ENCODE assay signal across 31 cellular contexts in genomic region chr2:143551946-143552655, GRCh38.
DNase-seq lines count a peak whose midpoint lies in the region; ATAC-seq and TF ChIP-seq lines count a peak whose summit lies in the region.
"Had no signal": no experiment of that assay in that cellular context is flagged by ENCODE, and none has a peak within 500 bp of the region (broad histone marks: within the 10 kb centered on the region; RNA-seq: fewer than 3 reads in every experiment).

No MANE protein-coding gene starts in this region.

- H3F3A ChIP-seq in GM23248 (ENCODE audit: insufficient read depth), result no peaks in the 10 kb centered on the region

- peak overlapping the region; percentile 67 for H3T11ph ChIP-seq in H9 (ENCODE audit: low read length)

- no peaks in the 10 kb centered on the region for H3K27me3 Mint-ChIP-seq in H9 (ENCODE audit: low read depth)
- no peaks in the 10 kb centered on the region for H3K27me3 Mint-ChIP-seq in activated T-cell treated with anti-CD3 and anti-CD28 coated beads, Interleukin-2, amount 50 U/mL, for 4 hours (ENCODE audit: low read depth)
- H3K27me3 Mint-ChIP-seq: activated CD4-positive, alpha-beta T cell treated with anti-CD3 and anti-CD28 coated beads, Interleukin-2, amount 10 ng/mL, durations not matched to agents 7 days and 5 days; activated naive CD8-positive, alpha-beta T cell treated with anti-CD3 and anti-CD28 coated beads, Interleukin-2, amount 50 U/mL, for 24 hours; central memory CD8-positive, alpha-beta T cell; memory B cell; stimulated activated naive B cell treated with anti-CD40 and anti-IgM and Interleukin-4, amounts not matched to agents 10 μg/mL and 1 μg/mL and 100 μg/mL, for 72 hours had no signal

- H3K4ac ChIP-seq in H9 (ENCODE audit: low read depth, low read length), result no peak overlapping the region

- H2BK12ac ChIP-seq in H9 (ENCODE audit: insufficient read length, low read depth, low read length), result no peak overlapping the region

- DNase-seq in H9 (no peak), amniotic epithelial cell (ENCODE audit: low read depth) (peak; percentile 68), left kidney (ENCODE audit: low read depth, low spot score) (peak; percentile 36), kidney glomerular epithelial cell (lab: John Stamatoyannopoulos, UW) (no peak), GM23248 (no peak)
- DNase-seq in activated T-cell treated with anti-CD3 and anti-CD28 coated beads, Interleukin-2, amount 50 U/mL, for 4 hours, result no peak
- DNase-seq in stimulated activated CD4-positive, alpha-beta T cell treated with anti-CD3 and anti-CD28 coated beads, Interleukin-12 subunit alpha, Interleukin-12 subunit beta, amount 100 ng/mL, for 4 hours, result no peak
- DNase-seq: activated CD4-positive, alpha-beta T cell treated with anti-CD3 and anti-CD28 coated beads, Interleukin-2, amount 10 ng/mL, durations not matched to agents 7 days and 5 days; activated effector memory CD4-positive, alpha-beta T cell treated with anti-CD3 and anti-CD28 coated beads, Interleukin-2, amount 50 U/mL, for 16 hours; activated naive CD8-positive, alpha-beta T cell treated with anti-CD3 and anti-CD28 coated beads, Interleukin-2, amount 50 U/mL, for 24 hours; body of pancreas; C1 segment of cervical spinal cord; dermis blood vessel endothelial cell; DMS153; endodermal cell; NCI-H1436; NCI-H2081; NCI-H2227 treated with DMSO at 0.1 percent for 48 hours; NCI-H69; Peyer's patch; psoas muscle; SIG-M5; stimulated activated naive B cell treated with anti-CD40 and anti-IgM and Interleukin-4, amounts not matched to agents 10 μg/mL and 1 μg/mL and 100 μg/mL, for 72 hours; substantia nigra; T1000; upper lobe of left lung had no signal

- H3K9me3 ChIP-seq in H9 (ENCODE audit: control insufficient read depth, low read depth, low read length), result no peaks in the 10 kb centered on the region
- H3K9me3 ChIP-seq in skeletal muscle satellite cell (replicated peaks; ENCODE audit: low read length), result no peaks in the 10 kb centered on the region
- no peaks in the 10 kb centered on the region for H3K9me3 ChIP-seq in GM23248 (ENCODE audit: low read depth)
- H3K9me3 ChIP-seq: body of pancreas, Peyer's patch, psoas muscle, upper lobe of left lung had no signal

- H2AK5ac ChIP-seq in H9 (ENCODE audit: insufficient read length, low read length), result no peak overlapping the region

- H3K56ac ChIP-seq in H9 (ENCODE audit: insufficient read length, low read depth, low read length), result no peak overlapping the region

- H2AFZ ChIP-seq in H9 (ENCODE audit: low read length) (no peak overlapping the region), GM23248 (no peak overlapping the region)

- peaks cover 0 to 8% of the 10 kb centered on the region in 2 experiments for H3K4me1 Mint-ChIP-seq in H9
- H3K4me1 Mint-ChIP-seq in activated T-cell treated with anti-CD3 and anti-CD28 coated beads, Interleukin-2, amount 50 U/mL, for 4 hours (ENCODE audit: low read depth), result peaks cover 2% of the 10 kb centered on the region
- H3K4me1 Mint-ChIP-seq: endodermal cell, memory B cell had no signal

- H3K36me3 ChIP-seq in skeletal muscle satellite cell (ENCODE audit: insufficient read depth, low read length), result no peaks in the 10 kb centered on the region
- no peaks in the 10 kb centered on the region for H3K36me3 ChIP-seq in GM23248 (ENCODE audit: low read depth)
- H3K36me3 ChIP-seq: Peyer's patch, upper lobe of left lung had no signal

- H3K4me3 Mint-ChIP-seq in H9, result no peak overlapping the region
- no peak overlapping the region for H3K4me3 Mint-ChIP-seq in activated T-cell treated with anti-CD3 and anti-CD28 coated beads, Interleukin-2, amount 50 U/mL, for 4 hours
- H3K4me3 Mint-ChIP-seq: activated CD4-positive, alpha-beta T cell treated with anti-CD3 and anti-CD28 coated beads, Interleukin-2, amount 10 ng/mL, durations not matched to agents 7 days and 5 days; activated naive CD8-positive, alpha-beta T cell treated with anti-CD3 and anti-CD28 coated beads, Interleukin-2, amount 50 U/mL, for 24 hours; central memory CD8-positive, alpha-beta T cell; endodermal cell; memory B cell; stimulated activated naive B cell treated with anti-CD40 and anti-IgM and Interleukin-4, amounts not matched to agents 10 μg/mL and 1 μg/mL and 100 μg/mL, for 72 hours had no signal

- H3K79me1 ChIP-seq in H9 (ENCODE audit: insufficient read depth, low read depth, low read length, poor library complexity, severe bottlenecking), result no peaks in the 10 kb centered on the region

- H3K9me2 ChIP-seq in GM23248 (ENCODE audit: insufficient read depth), result no peaks in the 10 kb centered on the region

- TF ChIP-seq CTCF in H9 (conservative IDR thresholded peaks at IDR 0.05), result no peak

- H3K27ac ChIP-seq in H9 (ENCODE audit: insufficient read length, low read depth, low read length) (no peak overlapping the region), GM23248 (no peak overlapping the region)
- H3K27ac ChIP-seq: body of pancreas, Peyer's patch, psoas muscle, upper lobe of left lung had no signal

- H4K5ac ChIP-seq in H9 (ENCODE audit: insufficient read length, low read depth, low read length), result no peak overlapping the region

- no peaks in the 10 kb centered on the region for H3K23me2 ChIP-seq in H9 (ENCODE audit: insufficient read length, low read depth, low read length, poor library complexity, severe bottlenecking)

- no peak overlapping the region for H3K27ac Mint-ChIP-seq in H9
- H3K27ac Mint-ChIP-seq: activated CD4-positive, alpha-beta T cell treated with anti-CD3 and anti-CD28 coated beads, Interleukin-2, amount 10 ng/mL, durations not matched to agents 7 days and 5 days; activated naive CD8-positive, alpha-beta T cell treated with anti-CD3 and anti-CD28 coated beads, Interleukin-2, amount 50 U/mL, for 24 hours; endodermal cell; memory B cell; stimulated activated naive B cell treated with anti-CD40 and anti-IgM and Interleukin-4, amounts not matched to agents 10 μg/mL and 1 μg/mL and 100 μg/mL, for 72 hours had no signal

- no peak overlapping the region for H3K14ac ChIP-seq in H9 (ENCODE audit: insufficient read depth, low read length)

- no peak overlapping the region for H4K8ac ChIP-seq in H9 (replicated peaks; ENCODE audit: insufficient read length, low read depth, low read length)

- H3K4me3 ChIP-seq in skeletal muscle satellite cell (ENCODE audit: low read length) (no peak overlapping the region), GM23248 (no peak overlapping the region)
- H3K4me3 ChIP-seq: body of pancreas, Peyer's patch, psoas muscle, upper lobe of left lung had no signal

- peaks cover 0 to 6% (median 0%) of the 10 kb centered on the region in 3 experiments; a peak in 2 of 7 replicates for H3K36me3 Mint-ChIP-seq in H9 (ENCODE audit: insufficient read depth in 1 of 3, low read depth in 3 of 3)
- peaks cover 27% of the 10 kb centered on the region for H3K36me3 Mint-ChIP-seq in activated T-cell treated with anti-CD3 and anti-CD28 coated beads, Interleukin-2, amount 50 U/mL, for 4 hours (ENCODE audit: insufficient read depth)

- in situ Hi-C loops in GM23248 (cut with MboI), result no loop called here

- no peak for ATAC-seq in activated T-cell treated with anti-CD3 and anti-CD28 coated beads, Interleukin-2, amount 50 U/mL, for 4 hours
- ATAC-seq: activated naive CD8-positive, alpha-beta T cell treated with anti-CD3 and anti-CD28 coated beads, Interleukin-2, amount 50 U/mL, for 24 hours; body of pancreas; HepG2; left lobe of liver; psoas muscle; stimulated activated naive B cell treated with anti-CD40 and anti-IgM and Interleukin-4, amounts not matched to agents 10 μg/mL and 1 μg/mL and 100 μg/mL, for 72 hours had no signal

- H2BK15ac ChIP-seq in H9 (ENCODE audit: low read depth, low read length), result no peak overlapping the region

- H2BK120ac ChIP-seq in H9 (ENCODE audit: low read depth, low read length, poor library complexity, severe bottlenecking), result no peak overlapping the region

- peaks cover 0 to 2% of the 10 kb centered on the region in 2 experiments; a peak in 1 of 5 replicates for H3K9me3 Mint-ChIP-seq in H9
- no peaks in the 10 kb centered on the region for H3K9me3 Mint-ChIP-seq in activated T-cell treated with anti-CD3 and anti-CD28 coated beads, Interleukin-2, amount 50 U/mL, for 4 hours
- H3K9me3 Mint-ChIP-seq: activated naive CD8-positive, alpha-beta T cell treated with anti-CD3 and anti-CD28 coated beads, Interleukin-2, amount 50 U/mL, for 24 hours; central memory CD8-positive, alpha-beta T cell; endodermal cell; memory B cell; stimulated activated naive B cell treated with anti-CD40 and anti-IgM and Interleukin-4, amounts not matched to agents 10 μg/mL and 1 μg/mL and 100 μg/mL, for 72 hours had no signal

- H2BK5ac ChIP-seq in H9 (ENCODE audit: insufficient read length, low read length), result no peak overlapping the region

- no peaks in the 10 kb centered on the region for H3K27me3 ChIP-seq in H9 (ENCODE audit: insufficient read depth, low read length)
- no peaks in the 10 kb centered on the region for H3K27me3 ChIP-seq in skeletal muscle satellite cell (ENCODE audit: control insufficient read depth, insufficient read depth, low read length)
- H3K27me3 ChIP-seq in GM23248 (replicated peaks; ENCODE audit: insufficient read depth), result no peaks in the 10 kb centered on the region
- H3K27me3 ChIP-seq: body of pancreas, Peyer's patch, upper lobe of left lung had no signal

- no CpG with 5 or more reads among the region's 9 CpGs for WGBS in H9 (ENCODE audit: extremely low coverage, insufficient read length, low lambda C conversion rate)
- WGBS in GM23248 (ENCODE audit: low coverage in 1 of 2, low lambda C conversion rate in 2 of 2, missing lambda C conversion rate in 2 of 2), 2 experiments, result 67 to 71% methylated on average over 9 of the region's 9 CpGs

- no peak overlapping the region for H3K9ac ChIP-seq in H9 (ENCODE audit: extremely low read depth, insufficient read length, low read length)
- no peak overlapping the region for H3K9ac ChIP-seq in skeletal muscle satellite cell (ENCODE audit: low read depth, low read length)
- H3K9ac ChIP-seq in GM23248, result no peak overlapping the region

- H3K23ac ChIP-seq in H9 (ENCODE audit: insufficient read length, low read depth, low read length), result no peak overlapping the region

- H2BK20ac ChIP-seq in H9 (ENCODE audit: low read depth, low read length, poor library complexity, severe bottlenecking), result no peak overlapping the region

- H4K20me1 ChIP-seq in H9 (ENCODE audit: control insufficient read depth, insufficient read depth, insufficient read length) (no peaks in the 10 kb centered on the region), GM23248 (ENCODE audit: insufficient read depth) (no peaks in the 10 kb centered on the region)

- H4K91ac ChIP-seq in H9 (ENCODE audit: insufficient read length, low read depth, low read length), result no peak overlapping the region

- H3K79me2 ChIP-seq in H9 (ENCODE audit: insufficient read depth, low read length) (no peaks in the 10 kb centered on the region), GM23248 (ENCODE audit: insufficient read depth) (no peaks in the 10 kb centered on the region)

- no peak overlapping the region for H3K4me2 ChIP-seq in H9 (ENCODE audit: insufficient read depth, insufficient read length, low read length)
- peak overlapping the region; percentile 39 for H3K4me2 ChIP-seq in skeletal muscle satellite cell (ENCODE audit: low read length)
- H3K4me2 ChIP-seq in GM23248 (ENCODE audit: unreplicated experiment), result no peak overlapping the region

- no peak overlapping the region for H3K18ac ChIP-seq in H9 (ENCODE audit: insufficient read length, low read depth, low read length)

- no peaks in the 10 kb centered on the region for H3K4me1 ChIP-seq in H9 (ENCODE audit: insufficient read depth, low read length)
- H3K4me1 ChIP-seq in skeletal muscle satellite cell (ENCODE audit: control insufficient read depth, insufficient read depth, low read length), result peaks cover 7% of the 10 kb centered on the region
- no peaks in the 10 kb centered on the region for H3K4me1 ChIP-seq in GM23248 (ENCODE audit: insufficient read depth)
- H3K4me1 ChIP-seq: body of pancreas, Peyer's patch, psoas muscle had no signal

Comparison
In these comparisons a context has a peak if more than half of its experiments do, and no peak if none do; other contexts are left out.
1. DNase-seq: peak in amniotic epithelial cell (single experiment) and left kidney (single experiment); none in H9 (single experiment), kidney glomerular epithelial cell (single experiment), activated T-cell treated with anti-CD3 and anti-CD28 coated beads, Interleukin-2, amount 50 U/mL, for 4 hours (single experiment), stimulated activated CD4-positive, alpha-beta T cell treated with anti-CD3 and anti-CD28 coated beads, Interleukin-12 subunit alpha, Interleukin-12 subunit beta, amount 100 ng/mL, for 4 hours (single experiment) and GM23248 (single experiment).